8 cellular contexts compared by ENCODE assay signal in the genomic region with DNA sequence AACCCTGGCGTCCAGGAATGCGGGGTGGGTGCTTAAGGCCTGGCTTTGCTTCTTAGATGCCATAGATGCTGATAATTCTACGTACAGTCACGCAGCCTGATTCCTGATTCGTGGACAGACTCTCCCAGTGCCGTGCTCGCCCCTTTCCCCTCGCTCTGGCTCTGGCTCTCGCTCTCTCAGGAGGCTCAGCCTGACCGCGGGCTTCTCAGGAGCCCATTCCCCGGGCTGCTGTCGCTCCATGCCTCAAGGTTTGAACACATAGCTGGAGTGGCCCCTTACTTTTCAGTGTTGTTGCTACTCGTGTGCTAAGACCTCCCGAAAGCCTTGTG. TPM values are rescaled to one million over a fixed set of nuclear protein-coding genes. Genes with fewer than 3 reads are reported as not detected.
DNase-seq lines count a peak whose midpoint lies in the region; ATAC-seq, FAIRE-seq and TF ChIP-seq lines count a peak whose summit lies in the region.

No MANE protein-coding gene starts in this region.

- DNase-seq in NCI-H82 (lab: John Stamatoyannopoulos, UW) (peak; percentile 52), NCI-H82 treated with DMSO at 0.1 percent for 48 hours (lab: John Stamatoyannopoulos, UW; ENCODE audit: unreplicated experiment) (no peak), GM23248 (peak; percentile 74), LNCaP clone FGC (ENCODE audit: low read depth) (no peak), cerebellum (ENCODE audit: low spot score) (peak; percentile 26), HepG2 (ENCODE audit: low spot score) (no peak), tibial artery (peak; percentile 20 to 60), COR-L47 (lab: John Stamatoyannopoulos, UW) (no peak)

- H3K27ac ChIP-seq in GM23248 (peak overlapping the region; percentile 85), HepG2 (ENCODE audit: extremely low read length, insufficient read depth, low read length) (peak overlapping the region; percentile 77), tibial artery (peak overlapping the region; percentile 89 to 92)

- POLR2A ChIA-PET in HepG2 (lab: Yijun Ruan, JAX): interaction anchor here (0.8 to 2.4 kb wide), 3 partner anchors 17 to 205 kb away, joined by 3 to 17 read pairs (median 3); no protein-coding TSS in a partner anchor

- TF ChIP-seq EP300 in HepG2 (IDR thresholded peaks at IDR 0.05; ENCODE audit: low read depth in 2 of 2, low read length in 2 of 2) (no peak), HepG2 (CRISPR knock-in tag; IDR thresholded peaks at IDR 0.05; ENCODE audit: borderline replicate concordance) (no peak)

- TF ChIP-seq POLR2A in HepG2 (IDR thresholded peaks at IDR 0.05; ENCODE audit: insufficient read depth in 1 of 2, low read depth in 2 of 2, low read length in 2 of 2): no peak

- no peak for TF ChIP-seq RAD21 in HepG2 (CRISPR knock-in tag; IDR thresholded peaks at IDR 0.05)

- WGBS in GM23248 (ENCODE audit: low coverage in 1 of 2, low lambda C conversion rate in 2 of 2, missing lambda C conversion rate in 2 of 2), 2 experiments: 0 to 5% methylated on average over 10 to 11 of the region's 15 CpGs
- 0% methylated on average over 6 of the region's 15 CpGs for WGBS in HepG2 (ENCODE audit: low lambda C conversion rate)

- peaks cover 6% of the 10 kb centered on the region; the same call in 1 of the 2 replicates for H3F3A ChIP-seq in GM23248 (ENCODE audit: insufficient read depth)

- H3K27me3 ChIP-seq in GM23248 (replicated peaks; ENCODE audit: insufficient read depth) (no peaks in the 10 kb centered on the region), HepG2 (ENCODE audit: control insufficient read depth in 1 of 2, insufficient read depth in 2 of 2, low read length in 2 of 2) (no peaks in the 10 kb centered on the region; a peak in 1 of 5 replicates), tibial artery (no peaks in the 10 kb centered on the region)

- peak overlapping the region; percentile 89 for H3K9ac ChIP-seq in GM23248
- peak overlapping the region; percentile 71 for H3K9ac ChIP-seq in HepG2 (ENCODE audit: insufficient read depth, low read depth, low read length)

- no peaks in the 10 kb centered on the region for H3K9me2 ChIP-seq in GM23248 (ENCODE audit: insufficient read depth)

- BruUV-seq in HepG2 (replicated peaks; lab: Mats Ljungman, UMichigan): no TSS peak

- ATAC-seq in HepG2: peak; percentile 86

- H3K4me3 ChIP-seq in GM23248: peak overlapping the region; percentile 80
- peak overlapping the region; percentile 50 for H3K4me3 ChIP-seq in LNCaP clone FGC (ENCODE audit: low read depth, low read length)
- peak overlapping the region; percentile 62 to 78 (median 76) for H3K4me3 ChIP-seq in HepG2 (replicated peaks in 1 of 3; ENCODE audit: insufficient read depth in 1 of 3, low read depth in 2 of 3, low read length in 3 of 3)
- H3K4me3 ChIP-seq in tibial artery: peak overlapping the region; percentile 70 to 81

- intact Hi-C loops in HepG2 (cut with micrococcal nuclease; ENCODE audit: unreplicated experiment): loop anchor here (1.0 to 10.0 kb wide), 4 partner anchors 141 to 415 kb away; no protein-coding TSS in a partner anchor
- intact Hi-C loops in tibial artery (cut with DNase I; ENCODE audit: low total_unique reads): no loop called here

- H3K9me3 ChIP-seq in GM23248 (ENCODE audit: low read depth) (no peaks in the 10 kb centered on the region), HepG2 (ENCODE audit: low read length) (no peaks in the 10 kb centered on the region), tibial artery (no peaks in the 10 kb centered on the region)

- H4K20me1 ChIP-seq in GM23248 (ENCODE audit: insufficient read depth) (no peaks in the 10 kb centered on the region), HepG2 (ENCODE audit: insufficient read depth, low read length) (no peaks in the 10 kb centered on the region)

- CTCF ChIA-PET in HepG2 (lab: Yijun Ruan, JAX; ENCODE audit: low intra/inter-chr PET ratio, low total read pairs): no interaction called here

- TF ChIP-seq CTCF in LNCaP clone FGC (IDR thresholded peaks at IDR 0.05; ENCODE audit: control insufficient read depth, extremely low read depth, insufficient read depth) (no peak), HepG2 (CRISPR knock-in tag; IDR thresholded peaks at IDR 0.05) (no peak), tibial artery (IDR thresholded peaks at IDR 0.05) (no peak)

- H3K36me3 ChIP-seq in GM23248 (ENCODE audit: low read depth) (no peaks in the 10 kb centered on the region), HepG2 (replicated peaks in 1 of 2; ENCODE audit: control insufficient read depth in 1 of 2, insufficient read depth in 2 of 2, low read length in 2 of 2) (no peaks in the 10 kb centered on the region), tibial artery (no peaks in the 10 kb centered on the region)

- FAIRE-seq in HepG2 (lab: Jason Lieb, UNC): no peak

- peak overlapping the region; percentile 96 for H2AFZ ChIP-seq in GM23248
- H2AFZ ChIP-seq in HepG2 (ENCODE audit: low read length): peak overlapping the region; percentile 78

- H3K4me1 ChIP-seq in GM23248 (ENCODE audit: insufficient read depth) (peaks cover 13% of the 10 kb centered on the region), HepG2 (ENCODE audit: insufficient read depth, low read length) (peaks cover 13% of the 10 kb centered on the region), tibial artery (peaks cover 0 to 8% (median 0%) of the 10 kb centered on the region in 4 donors)

- H3K4me2 ChIP-seq in GM23248 (ENCODE audit: unreplicated experiment) (peak overlapping the region; percentile 96), HepG2 (ENCODE audit: low read depth, low read length) (peak overlapping the region; percentile 77)

- peaks cover 17% of the 10 kb centered on the region; the same call in 1 of the 2 replicates for H3K79me2 ChIP-seq in GM23248 (ENCODE audit: insufficient read depth)
- no peaks in the 10 kb centered on the region for H3K79me2 ChIP-seq in HepG2 (ENCODE audit: insufficient read depth, low read length)

- in situ Hi-C loops in GM23248 (cut with MboI) (no loop called here), HepG2 (cut with HindIII; ENCODE audit: extremely low pct_ligation_motif_present, low pct_unique_long_range_greater_than_20kb) (no loop called here)

TF ChIP-seq in HepG2, 621 proteins besides CTCF, POLR2A, EP300 and RAD21 (continues in another document):
- peak; percentile 19 for TF ChIP-seq SRSF1 (optimal IDR thresholded peaks at IDR 0.05; ENCODE audit: low read depth, low read length)
- TF ChIP-seq CBFB (CRISPR knock-in tag; IDR thresholded peaks at IDR 0.05): no peak

RNA-seq across cellular contexts. Expression of gene ZC3H12B, which starts 0.8 kb away (rescaled TPM):
- 1.0 and 2.6 TPM in 2 replicates for total RNA-seq in GM23248 (2014; rRNA removed; shearing (Covaris generic))
- polyA plus RNA-seq in GM23248 (2016; fragmentation: Nextera tagmentation; extraction: Ambion mirVana) (0.74 and 0.99 TPM in 2 replicates), HepG2 (2011; rRNA removed) (1.3 and 1.7 TPM in 2 replicates)
- total RNA-seq in cerebellum (4.6 TPM), HepG2 (2016; rRNA removed; fragmentation: Illumina TruSeq; extraction: Trizol) (1.5 and 2.0 TPM in 2 replicates)
- total RNA-seq in HepG2 (2016; cell fraction: cytosol; rRNA removed; fragmentation: Illumina TruSeq; extraction: Trizol; ENCODE audit: low read depth): 2.6 and 2.7 TPM in 2 replicates
- total RNA-seq in HepG2 (2016; cell fraction: insoluble cytoplasmic fraction; rRNA removed; fragmentation: Illumina TruSeq; extraction: Trizol): 1.6 and 1.9 TPM in 2 replicates
- total RNA-seq in HepG2 (2016; cell fraction: membrane; rRNA removed; fragmentation: Illumina TruSeq; extraction: Trizol): 2.3 and 3.1 TPM in 2 replicates
- 2.2 and 2.4 TPM in 2 replicates for total RNA-seq in HepG2 (2016; cell fraction: nucleus; rRNA removed; fragmentation: Illumina TruSeq; extraction: Trizol)
- 0.62 and 0.96 TPM in 2 replicates for polyA plus RNA-seq in HepG2 (2011; cell fraction: cytosol; rRNA removed)
- 1.4 and 2.1 TPM in 2 replicates for polyA plus RNA-seq in HepG2 (2011; cell fraction: nucleus; rRNA removed)
- 0.93 and 1.2 TPM in 2 replicates for polyA plus RNA-seq in HepG2 (2012)
- 0.09 and 0.19 TPM in 2 replicates for polyA plus RNA-seq in HepG2 (2016; cell fraction: cytosol; fragmentation: Illumina TruSeq; extraction: Trizol; ENCODE audit: low read depth)
- 1.3 and 1.5 TPM in 2 replicates for polyA plus RNA-seq in HepG2 (2016; cell fraction: insoluble cytoplasmic fraction; fragmentation: Illumina TruSeq; extraction: Trizol; ENCODE audit: low read depth)
- 0.56 and 0.63 TPM in 2 replicates for polyA plus RNA-seq in HepG2 (2016; cell fraction: membrane; fragmentation: Illumina TruSeq; extraction: Trizol; ENCODE audit: low read depth)
- polyA plus RNA-seq in HepG2 (2016; cell fraction: nucleus; fragmentation: Illumina TruSeq; extraction: Trizol; ENCODE audit: insufficient read depth, low read depth): 2.3 and 3.5 TPM in 2 replicates
- 2.0 TPM in 1 of 2 replicates, not detected in the other for polyA minus RNA-seq in HepG2 (2011; rRNA and poly(A)+ RNA removed; ENCODE audit: low replicate concordance)
- polyA minus RNA-seq in HepG2 (2011; cell fraction: cytosol; rRNA and poly(A)+ RNA removed): 1.1 and 1.4 TPM in 2 replicates
- 3.1 and 3.2 TPM in 2 replicates for polyA minus RNA-seq in HepG2 (2011; cell fraction: nucleus; rRNA and poly(A)+ RNA removed)

RNA-seq across cellular contexts. Expression of gene ZC4H2, which starts 59.2 kb away (rescaled TPM):
- 3.2 and 14.3 TPM in 2 replicates for total RNA-seq in GM23248 (2014; rRNA removed; shearing (Covaris generic))
- polyA plus RNA-seq in GM23248 (2016; fragmentation: Nextera tagmentation; extraction: Ambion mirVana) (8.0 and 9.9 TPM in 2 replicates), HepG2 (2011; rRNA removed) (10.8 and 12.8 TPM in 2 replicates)
- total RNA-seq in cerebellum (14.1 TPM), HepG2 (2016; rRNA removed; fragmentation: Illumina TruSeq; extraction: Trizol) (6.1 and 9.3 TPM in 2 replicates)
- 1.6 and 2.5 TPM in 2 replicates for total RNA-seq in HepG2 (2016; cell fraction: cytosol; rRNA removed; fragmentation: Illumina TruSeq; extraction: Trizol; ENCODE audit: low read depth)
- total RNA-seq in HepG2 (2016; cell fraction: insoluble cytoplasmic fraction; rRNA removed; fragmentation: Illumina TruSeq; extraction: Trizol): 6.7 and 8.5 TPM in 2 replicates
- 3.9 and 4.1 TPM in 2 replicates for total RNA-seq in HepG2 (2016; cell fraction: membrane; rRNA removed; fragmentation: Illumina TruSeq; extraction: Trizol)
- 5.3 and 6.1 TPM in 2 replicates for total RNA-seq in HepG2 (2016; cell fraction: nucleus; rRNA removed; fragmentation: Illumina TruSeq; extraction: Trizol)
- 11.4 and 13.8 TPM in 2 replicates for polyA plus RNA-seq in HepG2 (2011; cell fraction: cytosol; rRNA removed)
- 8.6 and 9.3 TPM in 2 replicates for polyA plus RNA-seq in HepG2 (2011; cell fraction: nucleus; rRNA removed)
- polyA plus RNA-seq in HepG2 (2012): 5.8 and 9.7 TPM in 2 replicates
- 2.4 and 2.7 TPM in 2 replicates for polyA plus RNA-seq in HepG2 (2016; cell fraction: cytosol; fragmentation: Illumina TruSeq; extraction: Trizol; ENCODE audit: low read depth)
- polyA plus RNA-seq in HepG2 (2016; cell fraction: insoluble cytoplasmic fraction; fragmentation: Illumina TruSeq; extraction: Trizol; ENCODE audit: low read depth): 10.7 and 10.8 TPM in 2 replicates
- polyA plus RNA-seq in HepG2 (2016; cell fraction: membrane; fragmentation: Illumina TruSeq; extraction: Trizol; ENCODE audit: low read depth): 4.4 and 4.9 TPM in 2 replicates
- polyA plus RNA-seq in HepG2 (2016; cell fraction: nucleus; fragmentation: Illumina TruSeq; extraction: Trizol; ENCODE audit: insufficient read depth, low read depth): 12.2 and 12.6 TPM in 2 replicates
- polyA minus RNA-seq in HepG2 (2011; rRNA and poly(A)+ RNA removed; ENCODE audit: low replicate concordance): 6.6 TPM in 1 of 2 replicates, not detected in the other
- 4.6 and 8.4 TPM in 2 replicates for polyA minus RNA-seq in HepG2 (2011; cell fraction: cytosol; rRNA and poly(A)+ RNA removed)
- polyA minus RNA-seq in HepG2 (2011; cell fraction: nucleus; rRNA and poly(A)+ RNA removed): 10.6 and 12.2 TPM in 2 replicates

Comparison
In these comparisons a context has a peak if more than half of its experiments do, and no peak if none do; other contexts are left out.
1. DNase-seq: peak in NCI-H82 (single experiment), GM23248 (single experiment), cerebellum (single experiment) and tibial artery (2 of 2); none in NCI-H82 treated with DMSO at 0.1 percent for 48 hours (single experiment), LNCaP clone FGC (single experiment), HepG2 (single experiment) and COR-L47 (single experiment).
2. Peak in every context shown above with its lines, with median percentiles within 50 percentile points of each other: H3K27ac ChIP-seq and H3K4me3 ChIP-seq.